In genomic region chr18:48975221-48975816, GRCh38 we compare ENCODE assay signal across 8 cellular contexts. TPM values are rescaled to one million over a fixed set of nuclear protein-coding genes. Genes with fewer than 3 reads are reported as not detected.
DNase-seq lines count a peak whose midpoint lies in the region; ATAC-seq and TF ChIP-seq lines count a peak whose summit lies in the region.

No MANE protein-coding gene starts in this region.

- ATAC-seq in GM19397 (IDR thresholded peaks at IDR 0.05; ENCODE audit: unreplicated experiment) (peak; percentile 1), HG03520 (IDR thresholded peaks at IDR 0.05; ENCODE audit: unreplicated experiment) (peak; percentile 51), GM21381 (IDR thresholded peaks at IDR 0.05; ENCODE audit: unreplicated experiment) (no peak)

- no peaks in the 10 kb centered on the region for H3K36me3 ChIP-seq in mammary epithelial cell (ENCODE audit: insufficient read depth, low read length)
- H3K36me3 ChIP-seq in vagina, result no peaks in the 10 kb centered on the region

- TF ChIP-seq POLR2A in vagina (IDR thresholded peaks at IDR 0.05), result no peak

- in situ Hi-C loops in mammary epithelial cell (cut with MboI; ENCODE audit: low sequenced_read_pairs in 2 of 2), result no loop called here

- intact Hi-C loops in mammary epithelial cell (cut with micrococcal nuclease), result no loop called here
- intact Hi-C loops in vagina (cut with DNase I), result no loop called here

- no peaks in the 10 kb centered on the region for H3K79me2 ChIP-seq in mammary epithelial cell (ENCODE audit: insufficient read depth, low read length)

- H3K27me3 ChIP-seq in mammary epithelial cell (ENCODE audit: insufficient read depth, low read length), result no peaks in the 10 kb centered on the region
- H3K27me3 ChIP-seq in vagina, result no peaks in the 10 kb centered on the region

- H2AFZ ChIP-seq in mammary epithelial cell (ENCODE audit: low read depth, low read length), result peak overlapping the region; percentile 92

- dilution Hi-C loops in mammary epithelial cell (cut with HindIII; ENCODE audit: low sequenced_read_pairs), result no loop called here

- H3K4me3 ChIP-seq in mammary epithelial cell (replicated peaks in 1 of 3; ENCODE audit: insufficient read depth in 1 of 3, low read depth in 2 of 3, low read length in 3 of 3) (peak overlapping the region; percentile 25 to 56 (median 33)), vagina (peak overlapping the region; percentile 82 to 86)

- no peaks in the 10 kb centered on the region for H3K9me3 ChIP-seq in mammary epithelial cell (replicated peaks; ENCODE audit: insufficient read depth, low read length)
- H3K9me3 ChIP-seq in vagina, result no peaks in the 10 kb centered on the region

- no peaks in the 10 kb centered on the region for H4K20me1 ChIP-seq in mammary epithelial cell (ENCODE audit: insufficient read depth, low read length)

- peak overlapping the region; percentile 48 for H3K9ac ChIP-seq in mammary epithelial cell (ENCODE audit: insufficient read depth, low read length)

- BruUV-seq in mammary epithelial cell (replicated peaks; lab: Mats Ljungman, UMichigan), result no TSS peak

- H3K4me1 ChIP-seq in mammary epithelial cell (ENCODE audit: insufficient read depth, low read length) (peaks cover 18% of the 10 kb centered on the region), vagina (peaks cover 19% of the 10 kb centered on the region)

- TF ChIP-seq CTCF in mammary epithelial cell (conservative IDR thresholded peaks at IDR 0.05 in 1 of 2, IDR thresholded peaks at IDR 0.05 in 1 of 2; ENCODE audit: extremely low read depth in 1 of 2, insufficient read depth in 1 of 2, low read depth in 1 of 2, low read length in 2 of 2) (no peak), vagina (IDR thresholded peaks at IDR 0.05) (no peak)

- H3K27ac ChIP-seq in mammary epithelial cell (ENCODE audit: insufficient read depth, low read depth, low read length) (no peak overlapping the region), vagina (peak overlapping the region; percentile 90)

- CTCF ChIA-PET in mammary epithelial cell (lab: Charles Lee; ENCODE audit: low non-redundant PET), result no interaction called here

- no peak for DNase-seq in mammary epithelial cell
- peak; percentile 33 for DNase-seq in medulla oblongata (ENCODE audit: extremely low spot score)
- no peak for DNase-seq in vagina (ENCODE audit: extremely low spot score in 2 of 2)
- no peak for DNase-seq in HT-29 (ENCODE audit: low spot score)
- DNase-seq in NCI-H2029 treated with DMSO at 0.1 percent for 48 hours (lab: John Stamatoyannopoulos, UW), result no peak

- peak overlapping the region; percentile 86 for H3K4me2 ChIP-seq in mammary epithelial cell (ENCODE audit: insufficient read depth, low read depth, low read length)

- WGBS in mammary epithelial cell (ENCODE audit: low coverage, missing lambda C conversion rate), result 55% methylated on average over 12 of the region's 56 CpGs

RNA-seq across cellular contexts. Expression of gene SMAD7, which starts 24.6 kb away (rescaled TPM):
- total RNA-seq in mammary epithelial cell (10 to 100 TPM; 15.7 to 20.0 TPM), vagina (34.1 TPM)
- 8.2 TPM for polyA plus RNA-seq in mammary epithelial cell
- polyA minus RNA-seq in mammary epithelial cell, result 53.8 TPM
- 70.8 and 72.3 TPM in 2 replicates for total RNA-seq in HT-29 (2014; rRNA removed; shearing (Covaris generic))
